Comparison of ENCODE assay signal across 8 cellular contexts in the genomic region with DNA sequence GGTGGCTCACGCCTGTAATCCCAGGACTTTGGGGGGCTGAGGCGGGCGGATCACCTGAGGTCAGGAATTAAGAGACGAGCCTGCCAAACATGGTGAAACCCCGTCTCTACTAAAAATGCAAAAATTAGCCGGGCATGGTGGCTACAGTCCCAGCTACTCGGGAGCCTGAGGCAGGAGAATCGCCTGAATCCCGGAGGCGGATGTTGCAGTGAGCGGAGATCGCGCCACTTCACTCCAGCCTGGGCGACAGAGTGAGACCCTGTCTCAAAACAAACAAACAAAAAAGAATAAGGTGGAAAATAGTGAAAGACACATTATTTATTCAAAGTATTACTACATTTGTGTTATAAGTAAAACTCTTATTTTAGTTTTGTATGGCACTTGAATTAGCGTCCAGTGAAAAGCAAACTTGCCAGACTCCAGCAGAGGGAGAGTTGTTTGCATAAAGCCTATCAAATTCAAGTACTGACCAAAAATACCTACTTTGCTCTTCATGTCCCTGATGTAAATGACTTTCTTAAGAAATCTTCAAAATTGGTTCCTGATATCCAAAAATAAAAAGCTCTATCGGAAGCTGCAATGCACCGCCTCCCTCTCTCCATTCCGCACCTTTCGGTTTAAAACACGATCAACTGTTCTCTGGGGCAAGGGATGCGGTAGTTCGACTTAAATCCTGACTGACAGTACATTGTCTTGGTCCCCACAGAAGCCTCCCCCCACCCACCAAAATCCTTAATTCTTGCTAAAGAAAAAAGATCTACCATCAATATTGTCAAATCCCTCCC. TPM values are rescaled to one million over a fixed set of nuclear protein-coding genes. Genes with fewer than 3 reads are reported as not detected.
DNase-seq lines count a peak whose midpoint lies in the region; ATAC-seq, FAIRE-seq and TF ChIP-seq lines count a peak whose summit lies in the region.

No MANE protein-coding gene starts in this region.

- no peak for FAIRE-seq in H54 (lab: Jason Lieb, UNC)

- H3K9me3 Mint-ChIP-seq in activated CD4-positive, alpha-beta T cell treated with anti-CD3 and anti-CD28 coated beads for 36 hours (ENCODE audit: low read depth), result no peaks in the 10 kb centered on the region
- no peaks in the 10 kb centered on the region for H3K9me3 Mint-ChIP-seq in activated naive CD4-positive, alpha-beta T cell treated with anti-CD3 and anti-CD28 coated beads, Interleukin-2, amount 50 U/mL, for 72 hours
- H3K9me3 Mint-ChIP-seq in immature natural killer cell, result no peaks in the 10 kb centered on the region

- no peak for TF ChIP-seq EP300 in stomach (IDR thresholded peaks at IDR 0.05)

- H3K27ac ChIP-seq in stomach, result peak overlapping the region; percentile 94 to 99 (median 95)

- TF ChIP-seq CTCF in stomach (IDR thresholded peaks at IDR 0.05), result no peak

- POLR2A ChIA-PET in activated CD4-positive, alpha-beta T cell treated with anti-CD3 and anti-CD28 coated beads for 36 hours (lab: Charles Lee), result interaction anchor here (0.5 to 1.9 kb wide), 2 partner anchors 79 to 219 kb away, joined by 4 to 6 read pairs; no protein-coding TSS in a partner anchor

- WGBS in stomach, 5 donors, result 50 to 58% (median 52%) methylated on average over 22 of the region's 22 CpGs

- peaks cover 22 to 57% (median 45%) of the 10 kb centered on the region in 4 donors for H3K4me1 ChIP-seq in stomach

- peak overlapping the region; percentile 99 for H3K4me3 Mint-ChIP-seq in activated CD4-positive, alpha-beta T cell treated with anti-CD3 and anti-CD28 coated beads for 36 hours
- peak overlapping the region; percentile 96 to 100 (median 99) for H3K4me3 Mint-ChIP-seq in immature natural killer cell

- H3K27me3 ChIP-seq in stomach, result no peaks in the 10 kb centered on the region

- TF ChIP-seq POLR2A in stomach (IDR thresholded peaks at IDR 0.05) (no peak), H54 (IDR thresholded peaks at IDR 0.05; ENCODE audit: low read depth, low read length) (no peak)

- H3K4me1 Mint-ChIP-seq in activated CD4-positive, alpha-beta T cell treated with anti-CD3 and anti-CD28 coated beads for 36 hours, result peaks cover 55% of the 10 kb centered on the region
- peaks cover 51 to 70% of the 10 kb centered on the region in 2 donors for H3K4me1 Mint-ChIP-seq in immature natural killer cell

- no peak for DNase-seq in activated CD4-positive, alpha-beta T cell treated with anti-CD3 and anti-CD28 coated beads for 36 hours
- DNase-seq in activated CD4-positive, alpha-beta T cell treated with anti-CD3 and anti-CD28 coated beads, Interleukin-2, amount 50 U/mL, for 4 hours, result no peak
- no peak for DNase-seq in activated naive CD4-positive, alpha-beta T cell treated with anti-CD3 and anti-CD28 coated beads, Interleukin-2, amount 50 U/mL, for 72 hours (ENCODE audit: low spot score in 2 of 2)
- DNase-seq in immature natural killer cell, result no peak
- DNase-seq in stomach, result no peak
- DNase-seq in H54 (ENCODE audit: insufficient read length, low spot score), result no peak
- DNase-seq in activated effector memory CD4-positive, alpha-beta T cell treated with Interleukin-2 at 50 U/mL for 16 hours, result no peak

- intact Hi-C loops in activated CD4-positive, alpha-beta T cell treated with anti-CD3 and anti-CD28 coated beads for 36 hours (cut with DNase I, micrococcal nuclease), result loop anchor here in 1 of 2 experiments (5.0 to 10.0 kb wide), 3 partner anchors 548 to 1149 kb away; a partner anchor contains a TSS
- intact Hi-C loops in stomach (cut with DNase I; ENCODE audit: low total_unique reads), result no loop called here

- H3K4me3 ChIP-seq in stomach, result peak overlapping the region; percentile 72 to 97 (median 86)

- CTCF ChIA-PET in activated CD4-positive, alpha-beta T cell treated with anti-CD3 and anti-CD28 coated beads for 36 hours (lab: Charles Lee), result interaction anchor here (0.6 to 1.9 kb wide), 3 partner anchors 9 to 200 kb away, joined by 3 to 8 read pairs (median 4); no protein-coding TSS in a partner anchor

- no peaks in the 10 kb centered on the region for H3K27me3 Mint-ChIP-seq in activated CD4-positive, alpha-beta T cell treated with anti-CD3 and anti-CD28 coated beads for 36 hours
- peaks cover 10 to 15% (median 12%) of the 10 kb centered on the region in 3 donors for H3K27me3 Mint-ChIP-seq in immature natural killer cell (ENCODE audit: low read depth in 3 of 3)

- no peaks in the 10 kb centered on the region for H3K9me3 ChIP-seq in stomach

- no peak for ATAC-seq in activated CD4-positive, alpha-beta T cell treated with anti-CD3 and anti-CD28 coated beads for 36 hours
- no peak for ATAC-seq in activated naive CD4-positive, alpha-beta T cell treated with anti-CD3 and anti-CD28 coated beads, Interleukin-2, amount 50 U/mL, for 72 hours
- ATAC-seq in HG02938 (IDR thresholded peaks at IDR 0.05; ENCODE audit: unreplicated experiment), result no peak

- H3K27ac Mint-ChIP-seq in activated CD4-positive, alpha-beta T cell treated with anti-CD3 and anti-CD28 coated beads for 36 hours, result peak overlapping the region; percentile 97
- peak overlapping the region; percentile 98 to 99 for H3K27ac Mint-ChIP-seq in activated naive CD4-positive, alpha-beta T cell treated with anti-CD3 and anti-CD28 coated beads, Interleukin-2, amount 50 U/mL, for 72 hours
- peak overlapping the region; percentile 92 to 99 (median 96) for H3K27ac Mint-ChIP-seq in immature natural killer cell

- peaks cover 0 to 14% (median 6%) of the 10 kb centered on the region in 4 donors for H3K36me3 ChIP-seq in stomach

- H3K36me3 Mint-ChIP-seq in activated CD4-positive, alpha-beta T cell treated with anti-CD3 and anti-CD28 coated beads for 36 hours (ENCODE audit: low read depth), result peaks cover 45% of the 10 kb centered on the region
- H3K36me3 Mint-ChIP-seq in activated naive CD4-positive, alpha-beta T cell treated with anti-CD3 and anti-CD28 coated beads, Interleukin-2, amount 50 U/mL, for 72 hours, result peaks cover 29 to 57% of the 10 kb centered on the region in 2 donors
- peaks cover 0 to 3% (median 0%) of the 10 kb centered on the region in 3 donors for H3K36me3 Mint-ChIP-seq in immature natural killer cell

RNA-seq across cellular contexts. Expression of a gene that starts 1.2 kb away (rescaled TPM):
- 10 to 100 TPM; 40.7 to 41.4 TPM for total RNA-seq in activated CD4-positive, alpha-beta T cell treated with anti-CD3 and anti-CD28 coated beads for 36 hours
- total RNA-seq in activated naive CD4-positive, alpha-beta T cell treated with anti-CD3 and anti-CD28 coated beads, Interleukin-2, amount 50 U/mL, for 72 hours, result 10 to 100 TPM; 48.3 to 55.8 TPM
- polyA plus RNA-seq in immature natural killer cell (10 to 100 TPM; 12.0 to 17.8 (median 12.1) TPM), stomach (1 to 10 TPM; 4.0 to 6.3 (median 6.0) TPM)
- total RNA-seq in stomach, result 10 to 100 TPM; 23.7 to 92.8 (median 41.6) TPM
